1 cellular context compared by ENCODE assay signal in the genomic region with DNA sequence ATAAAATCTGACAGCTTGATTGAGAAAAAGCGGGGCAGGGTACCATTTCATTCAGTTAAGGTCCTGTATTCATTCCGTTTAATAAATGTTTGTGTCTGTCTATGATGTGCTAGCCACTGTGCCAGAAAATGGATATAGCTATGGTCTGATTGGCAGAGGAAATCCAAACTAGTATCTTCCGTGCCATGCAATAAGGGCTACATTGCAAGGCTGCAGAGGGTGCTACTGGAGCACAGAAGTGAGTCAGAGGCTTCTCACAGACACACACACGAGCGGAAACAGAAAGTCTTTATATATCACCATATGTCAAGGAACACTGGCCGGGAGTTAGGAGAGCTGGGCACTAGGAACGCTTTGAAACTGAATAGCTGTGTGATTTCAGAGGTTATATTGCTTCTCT.
TF ChIP-seq lines count a peak whose summit lies in the region.

No MANE protein-coding gene starts in this region.

TF ChIP-seq in IMR-90, 13 proteins besides CTCF, POLR2A, EP300 and RAD21:
- 0 out of 2 replicates have a peak, but pooled peaks have one; percentile 11 for TF ChIP-seq CEBPB (IDR thresholded peaks at IDR 0.05; ENCODE audit: low read depth, low read length)
